In genomic region chr14:68363841-68364711, GRCh38 we compare ENCODE assay signal across 10 cellular contexts.
DNase-seq lines count a peak whose midpoint lies in the region; ATAC-seq and TF ChIP-seq lines count a peak whose summit lies in the region.
"Had no signal": no experiment of that assay in that cellular context is flagged by ENCODE, and none has a peak within 500 bp of the region (broad histone marks: within the 10 kb centered on the region; RNA-seq: fewer than 3 reads in every experiment).

No MANE protein-coding gene starts in this region.

- no peak for ATAC-seq in GM19023 (IDR thresholded peaks at IDR 0.05; ENCODE audit: unreplicated experiment)
- no peak for ATAC-seq in HG02798 (IDR thresholded peaks at IDR 0.05; ENCODE audit: poor library complexity, unreplicated experiment)

- H2BK15ac ChIP-seq in mesenchymal stem cell (ENCODE audit: low read depth, poor library complexity, severe bottlenecking) = peak overlapping the region; percentile 92

- H3K4me2 ChIP-seq in mesenchymal stem cell (ENCODE audit: low read length, poor library complexity, severe bottlenecking) = peak overlapping the region; percentile 42

- H2BK5ac ChIP-seq in mesenchymal stem cell (ENCODE audit: low read depth, low read length, poor library complexity, severe bottlenecking) = peak overlapping the region; percentile 77

- H3K9me3 ChIP-seq in endodermal cell (ENCODE audit: control insufficient read depth, low read length) = no peaks in the 10 kb centered on the region
- no peaks in the 10 kb centered on the region for H3K9me3 ChIP-seq in mesenchymal stem cell (ENCODE audit: control insufficient read depth, low read length)
- H3K9me3 ChIP-seq in suprapubic skin = no peaks in the 10 kb centered on the region

- peak overlapping the region; percentile 92 for H2BK120ac ChIP-seq in mesenchymal stem cell (ENCODE audit: low read depth, low read length)

- peak overlapping the region; percentile 94 for H3K27ac ChIP-seq in endodermal cell (ENCODE audit: low read depth, low read length)
- H3K27ac ChIP-seq in mesenchymal stem cell (ENCODE audit: low read length, poor library complexity, severe bottlenecking) = peak overlapping the region; percentile 91
- H3K27ac ChIP-seq in suprapubic skin = peak overlapping the region; percentile 46

- peak overlapping the region; percentile 83 for H3K4ac ChIP-seq in mesenchymal stem cell (ENCODE audit: low read depth in 1 of 2, low read length in 2 of 2)

- TF ChIP-seq POLR2A in suprapubic skin (IDR thresholded peaks at IDR 0.05) = no peak

- H3K4me1 ChIP-seq in endodermal cell (ENCODE audit: control insufficient read depth, insufficient read depth, low read length) = peaks cover 12% of the 10 kb centered on the region
- peaks cover 20% of the 10 kb centered on the region for H3K4me1 ChIP-seq in mesenchymal stem cell (ENCODE audit: control insufficient read depth, insufficient read depth, low read depth, low read length)
- H3K4me1 ChIP-seq in suprapubic skin = peaks cover 47% of the 10 kb centered on the region

- H3K27me3 Mint-ChIP-seq in endodermal cell (ENCODE audit: insufficient read depth) = peaks cover 2% of the 10 kb centered on the region
- H3K27me3 Mint-ChIP-seq: activated naive CD8-positive, alpha-beta T cell had no signal

- peak overlapping the region; percentile 98 for H4K8ac ChIP-seq in mesenchymal stem cell (ENCODE audit: low read length)

- H3K36me3 ChIP-seq in endodermal cell (ENCODE audit: control insufficient read depth, insufficient read depth, low read length) (no peaks in the 10 kb centered on the region), mesenchymal stem cell (ENCODE audit: control insufficient read depth in 1 of 2, insufficient read depth in 2 of 2, low read depth in 1 of 2, low read length in 2 of 2) (no peaks in the 10 kb centered on the region), suprapubic skin (no peaks in the 10 kb centered on the region)

- H3K9ac ChIP-seq in endodermal cell (ENCODE audit: extremely low read depth, low read length, poor library complexity, severe bottlenecking) = peak overlapping the region; percentile 34
- H3K9ac ChIP-seq in mesenchymal stem cell (ENCODE audit: low read length) = peak overlapping the region; percentile 63

- TF ChIP-seq CTCF in endodermal cell (conservative IDR thresholded peaks at IDR 0.05) = peak; percentile 9
- TF ChIP-seq CTCF in suprapubic skin (IDR thresholded peaks at IDR 0.05) = no peak

- peaks cover 35% of the 10 kb centered on the region for H3K4me1 Mint-ChIP-seq in endodermal cell

- peak overlapping the region; percentile 81 to 93 for H2BK12ac ChIP-seq in mesenchymal stem cell (ENCODE audit: low read length in 2 of 2)

- H3K36me3 Mint-ChIP-seq in endodermal cell (ENCODE audit: low read depth) = no peaks in the 10 kb centered on the region

- H2AK5ac ChIP-seq in mesenchymal stem cell (ENCODE audit: low read length, severe bottlenecking) = peak overlapping the region; percentile 29

- H3K9me3 Mint-ChIP-seq in endodermal cell = no peaks in the 10 kb centered on the region

- H3K27me3 ChIP-seq in endodermal cell (ENCODE audit: control insufficient read depth, insufficient read depth, low read length, poor library complexity, severe bottlenecking) = no peaks in the 10 kb centered on the region
- H3K27me3 ChIP-seq in mesenchymal stem cell (ENCODE audit: control insufficient read depth in 1 of 2, insufficient read depth in 1 of 2, low read length in 2 of 2) = no peaks in the 10 kb centered on the region
- no peaks in the 10 kb centered on the region for H3K27me3 ChIP-seq in suprapubic skin

- peak overlapping the region; percentile 93 for H4K91ac ChIP-seq in mesenchymal stem cell (ENCODE audit: low read length)

- peak overlapping the region; percentile 64 to 91 for H3K18ac ChIP-seq in mesenchymal stem cell (ENCODE audit: low read depth in 1 of 2, low read length in 2 of 2)

- WGBS in endodermal cell (ENCODE audit: insufficient coverage in 1 of 2, insufficient read length in 1 of 2), 2 experiments = 7 to 16% methylated on average over 13 to 34 of the region's 34 CpGs
- WGBS in mesenchymal stem cell = 28% methylated on average over 32 of the region's 34 CpGs
- WGBS in suprapubic skin = 76% methylated on average over 32 of the region's 34 CpGs

- no peaks in the 10 kb centered on the region for H3K79me1 ChIP-seq in mesenchymal stem cell (replicated peaks; ENCODE audit: low read length, poor library complexity, severe bottlenecking)

- peak overlapping the region in 1 of 2 experiments; percentile 84 for H3K14ac ChIP-seq in mesenchymal stem cell (ENCODE audit: low read length in 2 of 2)

- DNase-seq in NCI-H2227 (lab: John Stamatoyannopoulos, UW; ENCODE audit: unreplicated experiment) = peak; percentile 80
- DNase-seq in endodermal cell = peak; percentile 95
- peak; percentile 94 for DNase-seq in mesenchymal stem cell
- no peak for DNase-seq in suprapubic skin (ENCODE audit: low spot score in 2 of 2)
- DNase-seq in NCI-H446 treated with DMSO at 0.1 percent for 48 hours (lab: John Stamatoyannopoulos, UW) = no peak
- DNase-seq in activated naive CD4-positive, alpha-beta T cell (lab: John Stamatoyannopoulos, UW) = no peak
- DNase-seq: NCI-H2029 had no signal

- H3K27ac Mint-ChIP-seq in endodermal cell = peak overlapping the region; percentile 95
- H3K27ac Mint-ChIP-seq: activated naive CD8-positive, alpha-beta T cell had no signal

- H2AFZ ChIP-seq in mesenchymal stem cell (ENCODE audit: low read depth, low read length) = peak overlapping the region; percentile 65

- H3K23ac ChIP-seq in mesenchymal stem cell (ENCODE audit: low read length in 2 of 2) = peak overlapping the region in 1 of 2 experiments; percentile 62

- H3K4me3 ChIP-seq in endodermal cell (ENCODE audit: low read length) = peak overlapping the region; percentile 72
- H3K4me3 ChIP-seq in mesenchymal stem cell (ENCODE audit: insufficient read depth in 1 of 2, low read depth in 1 of 2, low read length in 2 of 2) = no peak overlapping the region
- no peak overlapping the region for H3K4me3 ChIP-seq in suprapubic skin

- no peak for TF ChIP-seq EP300 in suprapubic skin (IDR thresholded peaks at IDR 0.05)

- H3K4me3 Mint-ChIP-seq in endodermal cell = peak overlapping the region; percentile 54
- H3K4me3 Mint-ChIP-seq: activated naive CD8-positive, alpha-beta T cell had no signal

Comparison
In these comparisons a context has a peak if more than half of its experiments do, and no peak if none do; other contexts are left out.
1. DNase-seq: peak in NCI-H2227 (single experiment), endodermal cell (single experiment) and mesenchymal stem cell (single experiment); none in suprapubic skin (0 of 2), NCI-H446 treated with DMSO at 0.1 percent for 48 hours (single experiment) and activated naive CD4-positive, alpha-beta T cell (0 of 4).
2. Peak in every context shown above with its lines, with median percentiles within 50 percentile points of each other: H3K27ac ChIP-seq.